1 cellular context compared by ENCODE assay signal in the genomic region with DNA sequence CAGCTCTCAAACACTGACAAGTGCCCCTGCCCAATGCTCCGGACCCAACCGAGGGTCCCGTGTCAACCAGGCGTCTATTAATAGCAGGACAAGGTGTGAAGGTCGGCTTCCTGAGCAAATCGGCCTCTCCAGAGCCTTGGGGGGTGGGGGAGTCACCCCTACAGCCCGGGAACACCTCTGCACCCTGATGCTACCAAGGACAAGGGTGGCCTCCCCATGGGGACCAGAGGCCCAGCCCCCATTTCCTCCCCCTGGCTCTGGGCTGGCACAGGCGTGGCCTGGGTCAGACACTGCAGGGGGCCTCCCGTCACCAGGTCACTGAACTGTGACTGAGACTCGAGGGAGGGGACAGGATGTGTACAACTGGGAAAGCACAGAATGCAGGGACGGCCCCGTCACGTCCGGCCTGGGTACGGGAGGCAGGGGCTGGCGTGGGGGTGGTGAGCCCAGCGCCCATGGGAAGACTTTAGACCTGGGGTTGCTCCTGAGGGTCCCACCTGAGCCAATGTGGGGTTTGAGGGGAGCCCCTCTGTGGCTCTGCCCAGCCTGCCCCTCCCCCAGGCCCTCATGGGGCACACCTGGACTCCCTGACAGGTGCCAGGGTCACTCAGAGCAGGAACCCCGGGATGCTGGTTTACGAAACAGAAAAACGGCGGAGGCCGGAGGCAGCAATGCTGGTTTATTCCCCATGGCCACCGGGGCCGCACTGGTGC.
TF ChIP-seq lines count a peak whose summit lies in the region.

No MANE protein-coding gene starts in this region.

TF ChIP-seq in K562, 482 proteins besides CTCF, POLR2A, EP300 and RAD21 (continues in another document):
- TF ChIP-seq, protein P1, sequence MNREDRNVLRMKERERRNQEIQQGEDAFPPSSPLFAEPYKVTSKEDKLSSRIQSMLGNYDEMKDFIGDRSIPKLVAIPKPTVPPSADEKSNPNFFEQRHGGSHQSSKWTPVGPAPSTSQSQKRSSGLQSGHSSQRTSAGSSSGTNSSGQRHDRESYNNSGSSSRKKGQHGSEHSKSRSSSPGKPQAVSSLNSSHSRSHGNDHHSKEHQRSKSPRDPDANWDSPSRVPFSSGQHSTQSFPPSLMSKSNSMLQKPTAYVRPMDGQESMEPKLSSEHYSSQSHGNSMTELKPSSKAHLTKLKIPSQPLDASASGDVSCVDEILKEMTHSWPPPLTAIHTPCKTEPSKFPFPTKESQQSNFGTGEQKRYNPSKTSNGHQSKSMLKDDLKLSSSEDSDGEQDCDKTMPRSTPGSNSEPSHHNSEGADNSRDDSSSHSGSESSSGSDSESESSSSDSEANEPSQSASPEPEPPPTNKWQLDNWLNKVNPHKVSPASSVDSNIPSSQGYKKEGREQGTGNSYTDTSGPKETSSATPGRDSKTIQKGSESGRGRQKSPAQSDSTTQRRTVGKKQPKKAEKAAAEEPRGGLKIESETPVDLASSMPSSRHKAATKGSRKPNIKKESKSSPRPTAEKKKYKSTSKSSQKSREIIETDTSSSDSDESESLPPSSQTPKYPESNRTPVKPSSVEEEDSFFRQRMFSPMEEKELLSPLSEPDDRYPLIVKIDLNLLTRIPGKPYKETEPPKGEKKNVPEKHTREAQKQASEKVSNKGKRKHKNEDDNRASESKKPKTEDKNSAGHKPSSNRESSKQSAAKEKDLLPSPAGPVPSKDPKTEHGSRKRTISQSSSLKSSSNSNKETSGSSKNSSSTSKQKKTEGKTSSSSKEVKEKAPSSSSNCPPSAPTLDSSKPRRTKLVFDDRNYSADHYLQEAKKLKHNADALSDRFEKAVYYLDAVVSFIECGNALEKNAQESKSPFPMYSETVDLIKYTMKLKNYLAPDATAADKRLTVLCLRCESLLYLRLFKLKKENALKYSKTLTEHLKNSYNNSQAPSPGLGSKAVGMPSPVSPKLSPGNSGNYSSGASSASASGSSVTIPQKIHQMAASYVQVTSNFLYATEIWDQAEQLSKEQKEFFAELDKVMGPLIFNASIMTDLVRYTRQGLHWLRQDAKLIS (CRISPR knock-in tag; IDR thresholded peaks at IDR 0.05), result no peak
- peak; percentile 64; the same call in 1 of the 2 replicates for TF ChIP-seq ZNF76 (CRISPR knock-in tag; IDR thresholded peaks at IDR 0.05; ENCODE audit: borderline replicate concordance)
- no peak for TF ChIP-seq ZKSCAN1 (IDR thresholded peaks at IDR 0.05; ENCODE audit: low read depth, low read length)
- 0 out of 2 replicates have a peak, but pooled peaks have one; percentile 70 for TF ChIP-seq RBM14 (IDR thresholded peaks at IDR 0.05; ENCODE audit: borderline replicate concordance, insufficient read depth, low read depth, low read length)
- no peak for TF ChIP-seq JUND (IDR thresholded peaks at IDR 0.05; ENCODE audit: borderline replicate concordance, low read depth, low read length)
- peak; percentile 38; the same call in 1 of the 3 replicates for TF ChIP-seq JUND (tag; IDR thresholded peaks at IDR 0.05; ENCODE audit: borderline replicate concordance, low read depth, low read length)
- TF ChIP-seq PRMT5 (CRISPR knock-in tag; IDR thresholded peaks at IDR 0.05), result no peak
- no peak for TF ChIP-seq C11orf30 (IDR thresholded peaks at IDR 0.05; ENCODE audit: low read depth)
- TF ChIP-seq, protein P2, sequence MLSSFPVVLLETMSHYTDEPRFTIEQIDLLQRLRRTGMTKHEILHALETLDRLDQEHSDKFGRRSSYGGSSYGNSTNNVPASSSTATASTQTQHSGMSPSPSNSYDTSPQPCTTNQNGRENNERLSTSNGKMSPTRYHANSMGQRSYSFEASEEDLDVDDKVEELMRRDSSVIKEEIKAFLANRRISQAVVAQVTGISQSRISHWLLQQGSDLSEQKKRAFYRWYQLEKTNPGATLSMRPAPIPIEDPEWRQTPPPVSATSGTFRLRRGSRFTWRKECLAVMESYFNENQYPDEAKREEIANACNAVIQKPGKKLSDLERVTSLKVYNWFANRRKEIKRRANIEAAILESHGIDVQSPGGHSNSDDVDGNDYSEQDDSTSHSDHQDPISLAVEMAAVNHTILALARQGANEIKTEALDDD (IDR thresholded peaks at IDR 0.05), result peak; percentile 14; the same call in 1 of the 2 replicates
- 0 out of 2 replicates have a peak, but pooled peaks have one; percentile 67 for TF ChIP-seq FOXK1 (CRISPR knock-in tag; IDR thresholded peaks at IDR 0.05; ENCODE audit: borderline replicate concordance)
- TF ChIP-seq, protein P3, sequence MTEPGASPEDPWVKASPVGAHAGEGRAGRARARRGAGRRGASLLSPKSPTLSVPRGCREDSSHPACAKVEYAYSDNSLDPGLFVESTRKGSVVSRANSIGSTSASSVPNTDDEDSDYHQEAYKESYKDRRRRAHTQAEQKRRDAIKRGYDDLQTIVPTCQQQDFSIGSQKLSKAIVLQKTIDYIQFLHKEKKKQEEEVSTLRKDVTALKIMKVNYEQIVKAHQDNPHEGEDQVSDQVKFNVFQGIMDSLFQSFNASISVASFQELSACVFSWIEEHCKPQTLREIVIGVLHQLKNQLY (CRISPR knock-in tag; conservative IDR thresholded peaks at IDR 0.05), result 0 out of 4 replicates have a peak, but pooled peaks of 1 of the 2 experiments have one; percentile 35
- no peak for TF ChIP-seq GABPB2 (CRISPR knock-in tag; conservative IDR thresholded peaks at IDR 0.05)
- TF ChIP-seq, protein P4, sequence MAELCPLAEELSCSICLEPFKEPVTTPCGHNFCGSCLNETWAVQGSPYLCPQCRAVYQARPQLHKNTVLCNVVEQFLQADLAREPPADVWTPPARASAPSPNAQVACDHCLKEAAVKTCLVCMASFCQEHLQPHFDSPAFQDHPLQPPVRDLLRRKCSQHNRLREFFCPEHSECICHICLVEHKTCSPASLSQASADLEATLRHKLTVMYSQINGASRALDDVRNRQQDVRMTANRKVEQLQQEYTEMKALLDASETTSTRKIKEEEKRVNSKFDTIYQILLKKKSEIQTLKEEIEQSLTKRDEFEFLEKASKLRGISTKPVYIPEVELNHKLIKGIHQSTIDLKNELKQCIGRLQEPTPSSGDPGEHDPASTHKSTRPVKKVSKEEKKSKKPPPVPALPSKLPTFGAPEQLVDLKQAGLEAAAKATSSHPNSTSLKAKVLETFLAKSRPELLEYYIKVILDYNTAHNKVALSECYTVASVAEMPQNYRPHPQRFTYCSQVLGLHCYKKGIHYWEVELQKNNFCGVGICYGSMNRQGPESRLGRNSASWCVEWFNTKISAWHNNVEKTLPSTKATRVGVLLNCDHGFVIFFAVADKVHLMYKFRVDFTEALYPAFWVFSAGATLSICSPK (IDR thresholded peaks at IDR 0.05; ENCODE audit: borderline replicate concordance), result no peak
- TF ChIP-seq SOX6 (IDR thresholded peaks at IDR 0.05), result no peak
- peak; percentile 38; the same call in 1 of the 2 replicates for TF ChIP-seq CTBP1 (IDR thresholded peaks at IDR 0.05; ENCODE audit: borderline replicate concordance)
- TF ChIP-seq, protein P5, sequence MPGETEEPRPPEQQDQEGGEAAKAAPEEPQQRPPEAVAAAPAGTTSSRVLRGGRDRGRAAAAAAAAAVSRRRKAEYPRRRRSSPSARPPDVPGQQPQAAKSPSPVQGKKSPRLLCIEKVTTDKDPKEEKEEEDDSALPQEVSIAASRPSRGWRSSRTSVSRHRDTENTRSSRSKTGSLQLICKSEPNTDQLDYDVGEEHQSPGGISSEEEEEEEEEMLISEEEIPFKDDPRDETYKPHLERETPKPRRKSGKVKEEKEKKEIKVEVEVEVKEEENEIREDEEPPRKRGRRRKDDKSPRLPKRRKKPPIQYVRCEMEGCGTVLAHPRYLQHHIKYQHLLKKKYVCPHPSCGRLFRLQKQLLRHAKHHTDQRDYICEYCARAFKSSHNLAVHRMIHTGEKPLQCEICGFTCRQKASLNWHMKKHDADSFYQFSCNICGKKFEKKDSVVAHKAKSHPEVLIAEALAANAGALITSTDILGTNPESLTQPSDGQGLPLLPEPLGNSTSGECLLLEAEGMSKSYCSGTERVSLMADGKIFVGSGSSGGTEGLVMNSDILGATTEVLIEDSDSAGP (CRISPR knock-in tag; IDR thresholded peaks at IDR 0.05), result no peak
- TF ChIP-seq, protein P6, sequence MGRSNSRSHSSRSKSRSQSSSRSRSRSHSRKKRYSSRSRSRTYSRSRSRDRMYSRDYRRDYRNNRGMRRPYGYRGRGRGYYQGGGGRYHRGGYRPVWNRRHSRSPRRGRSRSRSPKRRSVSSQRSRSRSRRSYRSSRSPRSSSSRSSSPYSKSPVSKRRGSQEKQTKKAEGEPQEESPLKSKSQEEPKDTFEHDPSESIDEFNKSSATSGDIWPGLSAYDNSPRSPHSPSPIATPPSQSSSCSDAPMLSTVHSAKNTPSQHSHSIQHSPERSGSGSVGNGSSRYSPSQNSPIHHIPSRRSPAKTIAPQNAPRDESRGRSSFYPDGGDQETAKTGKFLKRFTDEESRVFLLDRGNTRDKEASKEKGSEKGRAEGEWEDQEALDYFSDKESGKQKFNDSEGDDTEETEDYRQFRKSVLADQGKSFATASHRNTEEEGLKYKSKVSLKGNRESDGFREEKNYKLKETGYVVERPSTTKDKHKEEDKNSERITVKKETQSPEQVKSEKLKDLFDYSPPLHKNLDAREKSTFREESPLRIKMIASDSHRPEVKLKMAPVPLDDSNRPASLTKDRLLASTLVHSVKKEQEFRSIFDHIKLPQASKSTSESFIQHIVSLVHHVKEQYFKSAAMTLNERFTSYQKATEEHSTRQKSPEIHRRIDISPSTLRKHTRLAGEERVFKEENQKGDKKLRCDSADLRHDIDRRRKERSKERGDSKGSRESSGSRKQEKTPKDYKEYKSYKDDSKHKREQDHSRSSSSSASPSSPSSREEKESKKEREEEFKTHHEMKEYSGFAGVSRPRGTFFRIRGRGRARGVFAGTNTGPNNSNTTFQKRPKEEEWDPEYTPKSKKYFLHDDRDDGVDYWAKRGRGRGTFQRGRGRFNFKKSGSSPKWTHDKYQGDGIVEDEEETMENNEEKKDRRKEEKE (IDR thresholded peaks at IDR 0.05; ENCODE audit: borderline replicate concordance in 1 of 2, control insufficient read depth in 1 of 2, low read depth in 2 of 2, low read length in 1 of 2), result no peak
- no peak for TF ChIP-seq SRSF3 (IDR thresholded peaks at IDR 0.05; ENCODE audit: insufficient read depth, low read length)
- TF ChIP-seq, protein P7, sequence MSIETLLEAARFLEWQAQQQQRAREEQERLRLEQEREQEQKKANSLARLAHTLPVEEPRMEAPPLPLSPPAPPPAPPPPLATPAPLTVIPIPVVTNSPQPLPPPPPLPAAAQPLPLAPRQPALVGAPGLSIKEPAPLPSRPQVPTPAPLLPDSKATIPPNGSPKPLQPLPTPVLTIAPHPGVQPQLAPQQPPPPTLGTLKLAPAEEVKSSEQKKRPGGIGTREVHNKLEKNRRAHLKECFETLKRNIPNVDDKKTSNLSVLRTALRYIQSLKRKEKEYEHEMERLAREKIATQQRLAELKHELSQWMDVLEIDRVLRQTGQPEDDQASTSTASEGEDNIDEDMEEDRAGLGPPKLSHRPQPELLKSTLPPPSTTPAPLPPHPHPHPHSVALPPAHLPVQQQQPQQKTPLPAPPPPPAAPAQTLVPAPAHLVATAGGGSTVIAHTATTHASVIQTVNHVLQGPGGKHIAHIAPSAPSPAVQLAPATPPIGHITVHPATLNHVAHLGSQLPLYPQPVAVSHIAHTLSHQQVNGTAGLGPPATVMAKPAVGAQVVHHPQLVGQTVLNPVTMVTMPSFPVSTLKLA (conservative IDR thresholded peaks at IDR 0.05), result peak; percentile 40 to 65; a peak in 3 of 4 replicates
- peak; percentile 59 for TF ChIP-seq ARID1B (IDR thresholded peaks at IDR 0.05)
- peak; percentile 53 for TF ChIP-seq NCOR1 (IDR thresholded peaks at IDR 0.05)
- no peak for TF ChIP-seq ZC3H4 (CRISPR knock-in tag; IDR thresholded peaks at IDR 0.05; ENCODE audit: borderline replicate concordance)
- TF ChIP-seq, protein P8, sequence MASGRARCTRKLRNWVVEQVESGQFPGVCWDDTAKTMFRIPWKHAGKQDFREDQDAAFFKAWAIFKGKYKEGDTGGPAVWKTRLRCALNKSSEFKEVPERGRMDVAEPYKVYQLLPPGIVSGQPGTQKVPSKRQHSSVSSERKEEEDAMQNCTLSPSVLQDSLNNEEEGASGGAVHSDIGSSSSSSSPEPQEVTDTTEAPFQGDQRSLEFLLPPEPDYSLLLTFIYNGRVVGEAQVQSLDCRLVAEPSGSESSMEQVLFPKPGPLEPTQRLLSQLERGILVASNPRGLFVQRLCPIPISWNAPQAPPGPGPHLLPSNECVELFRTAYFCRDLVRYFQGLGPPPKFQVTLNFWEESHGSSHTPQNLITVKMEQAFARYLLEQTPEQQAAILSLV (tag; IDR thresholded peaks at IDR 0.05), result no peak
- 0 out of 2 replicates have a peak, but pooled peaks have one; percentile 17 for TF ChIP-seq EP400 (IDR thresholded peaks at IDR 0.05)
- peak; percentile 49; the same call in 1 of the 2 replicates for TF ChIP-seq L3MBTL2 (IDR thresholded peaks at IDR 0.05)
- TF ChIP-seq GABPB1 (CRISPR knock-in tag; IDR thresholded peaks at IDR 0.05), result peak; percentile 30
- no peak for TF ChIP-seq ZNF165 (CRISPR knock-in tag; IDR thresholded peaks at IDR 0.05; ENCODE audit: borderline replicate concordance)
- peak; percentile 40; the same call in 1 of the 2 replicates for TF ChIP-seq ZNF324 (CRISPR knock-in tag; IDR thresholded peaks at IDR 0.05)
- TF ChIP-seq ZC3H8 (IDR thresholded peaks at IDR 0.05), result 0 out of 2 replicates have a peak, but pooled peaks have one; percentile 23
- no peak for TF ChIP-seq SMAD2 (IDR thresholded peaks at IDR 0.05; ENCODE audit: low read depth, low read length)
- TF ChIP-seq CREM (IDR thresholded peaks at IDR 0.05; ENCODE audit: low read depth), result peak; percentile 94
- TF ChIP-seq NFIX (CRISPR knock-in tag; IDR thresholded peaks at IDR 0.05; ENCODE audit: low read depth), result no peak
- TF ChIP-seq, protein P9, sequence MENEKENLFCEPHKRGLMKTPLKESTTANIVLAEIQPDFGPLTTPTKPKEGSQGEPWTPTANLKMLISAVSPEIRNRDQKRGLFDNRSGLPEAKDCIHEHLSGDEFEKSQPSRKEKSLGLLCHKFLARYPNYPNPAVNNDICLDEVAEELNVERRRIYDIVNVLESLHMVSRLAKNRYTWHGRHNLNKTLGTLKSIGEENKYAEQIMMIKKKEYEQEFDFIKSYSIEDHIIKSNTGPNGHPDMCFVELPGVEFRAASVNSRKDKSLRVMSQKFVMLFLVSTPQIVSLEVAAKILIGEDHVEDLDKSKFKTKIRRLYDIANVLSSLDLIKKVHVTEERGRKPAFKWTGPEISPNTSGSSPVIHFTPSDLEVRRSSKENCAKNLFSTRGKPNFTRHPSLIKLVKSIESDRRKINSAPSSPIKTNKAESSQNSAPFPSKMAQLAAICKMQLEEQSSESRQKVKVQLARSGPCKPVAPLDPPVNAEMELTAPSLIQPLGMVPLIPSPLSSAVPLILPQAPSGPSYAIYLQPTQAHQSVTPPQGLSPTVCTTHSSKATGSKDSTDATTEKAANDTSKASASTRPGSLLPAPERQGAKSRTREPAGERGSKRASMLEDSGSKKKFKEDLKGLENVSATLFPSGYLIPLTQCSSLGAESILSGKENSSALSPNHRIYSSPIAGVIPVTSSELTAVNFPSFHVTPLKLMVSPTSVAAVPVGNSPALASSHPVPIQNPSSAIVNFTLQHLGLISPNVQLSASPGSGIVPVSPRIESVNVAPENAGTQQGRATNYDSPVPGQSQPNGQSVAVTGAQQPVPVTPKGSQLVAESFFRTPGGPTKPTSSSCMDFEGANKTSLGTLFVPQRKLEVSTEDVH (IDR thresholded peaks at IDR 0.05; ENCODE audit: low read depth, partially characterized antibody), result no peak
- TF ChIP-seq RBM39 (optimal IDR thresholded peaks at IDR 0.05; ENCODE audit: low read depth, low read length), result no peak
- TF ChIP-seq SMARCC2 (IDR thresholded peaks at IDR 0.05; ENCODE audit: low read depth), result no peak
- TF ChIP-seq SMARCB1 (IDR thresholded peaks at IDR 0.05; ENCODE audit: insufficient read length, low read depth), result no peak
- no peak for TF ChIP-seq NR4A1 (CRISPR knock-in tag; IDR thresholded peaks at IDR 0.05)
- no peak for TF ChIP-seq NR4A1 (tag; IDR thresholded peaks at IDR 0.05)
- no peak for TF ChIP-seq SP1 (CRISPR knock-in tag; IDR thresholded peaks at IDR 0.05)
- TF ChIP-seq TEAD2 (tag; IDR thresholded peaks at IDR 0.05), result no peak
